Comparison of ENCODE assay signal across 9 cellular contexts in the genomic region with DNA sequence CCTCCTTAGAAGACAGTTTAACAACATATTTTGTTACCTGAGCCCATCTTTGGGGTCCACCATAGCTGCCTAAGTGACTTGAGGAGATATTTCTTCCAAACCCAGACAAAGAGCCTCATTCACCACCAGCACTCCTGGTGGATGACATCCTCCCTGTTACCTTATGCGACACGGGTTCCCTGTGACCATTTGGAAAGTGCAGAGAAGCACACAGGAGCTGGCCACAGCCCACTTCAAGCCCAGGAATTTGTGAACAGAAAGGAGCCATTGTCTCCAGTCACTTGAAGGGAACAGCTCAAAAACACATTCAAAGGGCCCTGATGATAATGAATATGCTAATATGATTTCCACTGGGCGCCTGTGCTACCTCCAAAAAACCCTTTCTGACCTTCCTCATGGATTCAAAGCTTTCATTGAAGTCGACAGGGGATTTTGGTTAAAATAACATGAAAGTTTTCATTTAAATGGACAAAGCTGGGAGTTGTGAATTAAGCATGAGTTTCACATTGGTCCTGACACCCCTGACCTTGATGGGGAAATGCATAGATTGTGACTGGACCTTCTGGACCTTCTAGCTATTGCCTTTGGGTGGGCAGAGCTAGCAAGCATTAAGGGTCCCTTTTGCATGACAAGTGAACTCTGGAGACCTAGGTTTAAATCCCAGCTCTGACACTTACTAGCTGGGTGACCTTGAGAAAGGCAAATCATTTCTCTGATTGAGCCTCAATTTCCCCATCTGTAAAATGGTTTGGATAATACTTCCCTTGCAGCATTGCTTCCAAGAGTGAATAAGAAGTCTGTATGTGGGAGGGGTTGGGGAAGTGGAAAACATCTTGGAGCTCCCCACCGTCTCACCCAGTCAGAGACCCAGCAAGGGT.
DNase-seq lines count a peak whose midpoint lies in the region; ATAC-seq lines count a peak whose summit lies in the region.
"Had no signal": no experiment of that assay in that cellular context is flagged by ENCODE, and none has a peak within 500 bp of the region (broad histone marks: within the 10 kb centered on the region; RNA-seq: fewer than 3 reads in every experiment).

No MANE protein-coding gene starts in this region.

- H3K4me3 Mint-ChIP-seq in activated CD4-positive, alpha-beta T cell treated with anti-CD3 and anti-CD28 coated beads for 36 hours, result no peak overlapping the region

- peaks cover 54% of the 10 kb centered on the region for H3F3A ChIP-seq in GM23248 (ENCODE audit: insufficient read depth)

- no peaks in the 10 kb centered on the region for H4K20me1 ChIP-seq in GM23248 (ENCODE audit: insufficient read depth)

- DNase-seq in GM23248, result no peak
- peak; percentile 77 for DNase-seq in astrocyte of the hippocampus (ENCODE audit: low read depth, low spot score)
- DNase-seq in left lobe of liver (ENCODE audit: low spot score), result peak; percentile 43
- no peak for DNase-seq in activated CD4-positive, alpha-beta T cell treated with anti-CD3 and anti-CD28 coated beads for 36 hours
- DNase-seq in AG20443 (ENCODE audit: low spot score), result no peak
- no peak for DNase-seq in dermis blood vessel endothelial cell
- DNase-seq: activated effector memory CD4-positive, alpha-beta T cell treated with Interleukin-2 at 50 U/mL for 16 hours had no signal

- no peaks in the 10 kb centered on the region for H3K79me2 ChIP-seq in GM23248 (ENCODE audit: insufficient read depth)

- peak overlapping the region; percentile 22 for H3K4me2 ChIP-seq in GM23248 (ENCODE audit: unreplicated experiment)

- no peaks in the 10 kb centered on the region for H3K36me3 Mint-ChIP-seq in activated CD4-positive, alpha-beta T cell treated with anti-CD3 and anti-CD28 coated beads for 36 hours (ENCODE audit: low read depth)

- no peaks in the 10 kb centered on the region for H3K36me3 ChIP-seq in GM23248 (ENCODE audit: low read depth)

- POLR2A ChIA-PET in activated CD4-positive, alpha-beta T cell treated with anti-CD3 and anti-CD28 coated beads for 36 hours (lab: Charles Lee), result no interaction called here

- peaks cover 71% of the 10 kb centered on the region for H3K4me1 ChIP-seq in GM23248 (ENCODE audit: insufficient read depth)

- no peaks in the 10 kb centered on the region for H3K9me3 ChIP-seq in GM23248 (ENCODE audit: low read depth)

- H3K9me3 Mint-ChIP-seq in activated CD4-positive, alpha-beta T cell treated with anti-CD3 and anti-CD28 coated beads for 36 hours (ENCODE audit: low read depth), result no peaks in the 10 kb centered on the region

- intact Hi-C loops in activated CD4-positive, alpha-beta T cell treated with anti-CD3 and anti-CD28 coated beads for 36 hours (cut with DNase I, micrococcal nuclease), result no loop called here

- 84 to 86% methylated on average over 5 of the region's 5 CpGs for WGBS in GM23248 (ENCODE audit: low coverage in 1 of 2, low lambda C conversion rate in 2 of 2, missing lambda C conversion rate in 2 of 2), 2 experiments

- no peaks in the 10 kb centered on the region for H3K9me2 ChIP-seq in GM23248 (ENCODE audit: insufficient read depth)

- H3K4me3 ChIP-seq in GM23248, result no peak overlapping the region
- no peak overlapping the region for H3K4me3 ChIP-seq in skin epidermis

- peak; percentile 15 for ATAC-seq in left lobe of liver
- no peak for ATAC-seq in activated CD4-positive, CD25-positive, alpha-beta regulatory T cell treated with anti-CD3 and anti-CD28 coated beads, Interleukin-2, amount 50 U/mL, for 24 hours
- ATAC-seq in activated CD4-positive, alpha-beta T cell treated with anti-CD3 and anti-CD28 coated beads for 36 hours, result no peak

- H2AFZ ChIP-seq in GM23248, result no peak overlapping the region

- no peaks in the 10 kb centered on the region for H3K27me3 ChIP-seq in GM23248 (replicated peaks; ENCODE audit: insufficient read depth)

- H3K27me3 Mint-ChIP-seq in activated CD4-positive, alpha-beta T cell treated with anti-CD3 and anti-CD28 coated beads for 36 hours, result peaks cover 23% of the 10 kb centered on the region

- H3K4me1 Mint-ChIP-seq in activated CD4-positive, alpha-beta T cell treated with anti-CD3 and anti-CD28 coated beads for 36 hours, result peaks cover 17% of the 10 kb centered on the region

- in situ Hi-C loops in GM23248 (cut with MboI), result no loop called here

- H3K9ac ChIP-seq in GM23248, result peak overlapping the region; percentile 64

- no peak overlapping the region for H3K27ac Mint-ChIP-seq in activated CD4-positive, alpha-beta T cell treated with anti-CD3 and anti-CD28 coated beads for 36 hours

- H3K27ac ChIP-seq in GM23248 (peak overlapping the region; percentile 91), skin epidermis (peak overlapping the region in 20 of 21 experiments; percentile 14 to 82 (median 64))

- CTCF ChIA-PET in activated CD4-positive, alpha-beta T cell treated with anti-CD3 and anti-CD28 coated beads for 36 hours (lab: Charles Lee), result interaction anchor here (0.7 to 1.9 kb wide), 4 partner anchors 30 to 308 kb away, joined by 3 to 4 read pairs (median 4); no protein-coding TSS in a partner anchor

Comparison
In these comparisons a context has a peak if more than half of its experiments do, and no peak if none do; other contexts are left out.
1. DNase-seq: peak in astrocyte of the hippocampus (single experiment) and left lobe of liver (single experiment); none in GM23248 (single experiment), activated CD4-positive, alpha-beta T cell treated with anti-CD3 and anti-CD28 coated beads for 36 hours (single experiment), AG20443 (single experiment) and dermis blood vessel endothelial cell (single experiment).